In genomic region chr3:185928532-185928931, GRCh38 we compare ENCODE assay signal across 10 cellular contexts. TPM values are rescaled to one million over a fixed set of nuclear protein-coding genes. Genes with fewer than 3 reads are reported as not detected.
A peak's percentile ranks its signal among the peaks of the same experiment; 100 is the strongest.
DNase-seq lines count a peak whose midpoint lies in the region; ATAC-seq and TF ChIP-seq lines count a peak whose summit lies in the region.
"Had no signal": no experiment of that assay in that cellular context is flagged by ENCODE, and none has a peak within 500 bp of the region (broad histone marks: within the 10 kb centered on the region; RNA-seq: fewer than 3 reads in every experiment).

No MANE protein-coding gene starts in this region.

- TF ChIP-seq CTCF in MM.1S (IDR thresholded peaks at IDR 0.05; ENCODE audit: low read length) (no peak), coronary artery (IDR thresholded peaks at IDR 0.05) (no peak), neutrophil (IDR thresholded peaks at IDR 0.05) (no peak), uterus (IDR thresholded peaks at IDR 0.05) (no peak)

- ATAC-seq in GM18498 (IDR thresholded peaks at IDR 0.05; ENCODE audit: unreplicated experiment) (peak; percentile 42), GM19463 (IDR thresholded peaks at IDR 0.05; ENCODE audit: unreplicated experiment) (no peak)

- TF ChIP-seq POLR2A in uterus (IDR thresholded peaks at IDR 0.05): no peak

- intact Hi-C loops in uterus (cut with DNase I; ENCODE audit: low total_unique reads): no loop called here

- peaks cover 100% of the 10 kb centered on the region for H3K79me2 ChIP-seq in MM.1S (ENCODE audit: low read length)

- H3K4me3 ChIP-seq in MM.1S (ENCODE audit: low read length) (no peak overlapping the region), coronary artery (peak overlapping the region; percentile 52), neutrophil (ENCODE audit: low read depth in 1 of 2, low read length in 1 of 2) (no peak overlapping the region), uterus (no peak overlapping the region)

- H3K9me2 ChIP-seq in MM.1S (replicated peaks; ENCODE audit: insufficient read depth, low read length): no peaks in the 10 kb centered on the region

- H3K4me1 ChIP-seq in MM.1S (ENCODE audit: low read length) (peaks cover 53% of the 10 kb centered on the region), neutrophil (ENCODE audit: control insufficient read depth in 1 of 2, insufficient read depth in 1 of 2, low read depth in 1 of 2, low read length in 1 of 2) (peaks cover 64 to 65% of the 10 kb centered on the region in 2 experiments), uterus (peaks cover 21 to 23% of the 10 kb centered on the region in 2 donors)

- H4K20me1 ChIP-seq in MM.1S (ENCODE audit: insufficient read depth, low read length): peaks cover 100% of the 10 kb centered on the region

- no peak overlapping the region for H3K9ac ChIP-seq in MM.1S (ENCODE audit: low read length)

- in situ Hi-C loops in KBM-7 (cut with MboI; ENCODE audit: low pct_unique_long_range_greater_than_20kb, low sequenced_read_pairs): no loop called here

- no peak overlapping the region for H2AFZ ChIP-seq in MM.1S (ENCODE audit: low read length)

- H3K9me3 ChIP-seq in MM.1S (replicated peaks; ENCODE audit: insufficient read depth, low read length) (no peaks in the 10 kb centered on the region), neutrophil (no peaks in the 10 kb centered on the region), uterus (no peaks in the 10 kb centered on the region)

- peak overlapping the region; percentile 83; the same call in 1 of the 2 replicates for H3K4me2 ChIP-seq in MM.1S (ENCODE audit: low read depth, low read length)

- DNase-seq in MM.1S (no peak), coronary artery (ENCODE audit: low spot score) (no peak), uterus (no peak), NCI-H1092 treated with DMSO at 0.1 percent for 48 hours (lab: John Stamatoyannopoulos, UW) (no peak), KBM-7 (no peak)
- DNase-seq: activated CD8-positive, alpha-beta memory T cell treated with anti-CD3 and anti-CD28 coated beads, Interleukin-2, amount 50 U/mL, for 4 hours; NCI-H446 treated with DMSO at 0.1 percent for 48 hours had no signal

- H3F3A ChIP-seq in MM.1S (ENCODE audit: insufficient read depth, low read length): peaks cover 62% of the 10 kb centered on the region

- H3K36me3 ChIP-seq in MM.1S (replicated peaks; ENCODE audit: insufficient read depth, low read length): peaks cover 67% of the 10 kb centered on the region
- H3K36me3 ChIP-seq in neutrophil: peaks cover 31% of the 10 kb centered on the region
- no peaks in the 10 kb centered on the region for H3K36me3 ChIP-seq in uterus

- H3K27ac ChIP-seq in MM.1S (ENCODE audit: low read length) (no peak overlapping the region), coronary artery (no peak overlapping the region), neutrophil (peak overlapping the region; percentile 74), uterus (peak overlapping the region in 1 of 2 donors; percentile 37)

- no peaks in the 10 kb centered on the region for H3K27me3 ChIP-seq in MM.1S (replicated peaks; ENCODE audit: insufficient read depth, low read length)
- no peaks in the 10 kb centered on the region for H3K27me3 ChIP-seq in neutrophil
- H3K27me3 ChIP-seq in uterus: no peaks in the 10 kb centered on the region

RNA-seq across cellular contexts. Expression of gene TRA2B, which starts 9.3 kb away (rescaled TPM):
- total RNA-seq in uterus: 100 to 1,000 TPM in 3 of 4 donors, 10 to 100 TPM in 1; 33.8 to 425 (median 173) TPM
